ENCODE assay signal across 1 cellular context in the genomic region with DNA sequence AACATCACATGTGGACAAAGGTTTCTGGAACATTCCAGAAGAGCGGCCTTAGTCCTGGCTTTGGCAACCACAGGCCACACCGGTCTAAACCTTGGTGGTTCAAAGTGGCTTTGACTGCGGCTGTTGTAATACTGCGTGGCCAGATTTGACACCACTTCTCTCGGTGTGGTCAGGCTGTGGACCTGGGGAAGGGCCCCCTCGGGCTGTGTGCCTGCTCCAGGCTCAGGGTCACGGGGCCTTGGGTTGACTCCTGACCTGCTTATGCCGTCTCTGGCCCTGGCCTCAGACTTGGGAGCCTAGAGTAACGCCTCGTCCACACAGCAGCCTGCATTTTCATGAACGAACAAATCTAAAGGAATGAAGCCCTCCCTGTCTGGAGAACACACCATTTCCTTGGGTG.
TF ChIP-seq lines count a peak whose summit lies in the region.

No MANE protein-coding gene starts in this region.

TF ChIP-seq in WTC11, 78 proteins besides CTCF, POLR2A, EP300 and RAD21 (continued from another document):
- TF ChIP-seq, protein P1, sequence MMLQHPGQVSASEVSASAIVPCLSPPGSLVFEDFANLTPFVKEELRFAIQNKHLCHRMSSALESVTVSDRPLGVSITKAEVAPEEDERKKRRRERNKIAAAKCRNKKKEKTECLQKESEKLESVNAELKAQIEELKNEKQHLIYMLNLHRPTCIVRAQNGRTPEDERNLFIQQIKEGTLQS (CRISPR knock-in tag; conservative IDR thresholded peaks at IDR 0.05) = no peak
- TF ChIP-seq ERG (CRISPR knock-in tag; IDR thresholded peaks at IDR 0.05) = no peak
- no peak for TF ChIP-seq NFE2L1 (CRISPR knock-in tag; IDR thresholded peaks at IDR 0.05)
- no peak for TF ChIP-seq ZNF317 (CRISPR knock-in tag; IDR thresholded peaks at IDR 0.05; ENCODE audit: borderline replicate concordance, low read depth)
- TF ChIP-seq NR2C2 (CRISPR knock-in tag; IDR thresholded peaks at IDR 0.05) = no peak
- TF ChIP-seq GTF2I (CRISPR knock-in tag; conservative IDR thresholded peaks at IDR 0.05) = no peak
- TF ChIP-seq GABPB1 (CRISPR knock-in tag; IDR thresholded peaks at IDR 0.05) = no peak
- no peak for TF ChIP-seq CBFB (CRISPR knock-in tag; IDR thresholded peaks at IDR 0.05; ENCODE audit: low read depth)
- TF ChIP-seq SMAD4 (CRISPR knock-in tag; IDR thresholded peaks at IDR 0.05) = no peak
TF ChIP-seq in WTC11: peak in this region for 0.
